1 cellular context compared by ENCODE assay signal in genomic region chr11:67745181-67745726, GRCh38.
TF ChIP-seq lines count a peak whose summit lies in the region.

No MANE protein-coding gene starts in this region.

TF ChIP-seq in H1, 55 proteins besides CTCF, POLR2A, EP300 and RAD21 (continued from another document):
- no peak for TF ChIP-seq CHD7 (IDR thresholded peaks at IDR 0.05; ENCODE audit: insufficient replicate concordance, low read length)
- no peak for TF ChIP-seq SP4 (IDR thresholded peaks at IDR 0.05; ENCODE audit: low read length)
